Comparison of ENCODE assay signal across 31 cellular contexts in the genomic region with DNA sequence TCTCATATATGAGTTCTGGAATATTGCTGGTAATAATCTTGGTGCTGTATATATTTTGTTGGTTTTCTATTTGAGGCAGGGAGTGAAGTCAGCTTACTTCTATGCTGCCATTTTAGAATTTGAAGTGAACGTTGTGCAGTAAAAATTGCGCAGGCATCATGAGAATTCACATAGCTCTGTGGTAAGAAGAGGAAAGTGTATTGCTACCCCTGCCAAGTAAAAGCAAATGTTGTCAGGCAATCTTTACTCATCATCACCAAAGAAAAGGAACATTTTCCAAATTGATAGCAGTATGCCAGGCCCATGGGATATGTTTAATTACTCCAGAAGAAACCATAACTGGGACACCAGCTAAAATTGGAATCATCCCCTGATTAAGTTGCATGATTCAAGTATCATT.
"Had no signal": no experiment of that assay in that cellular context is flagged by ENCODE, and none has a peak within 500 bp of the region (broad histone marks: within the 10 kb centered on the region; RNA-seq: fewer than 3 reads in every experiment).

No MANE protein-coding gene starts in this region.

- DNase-seq: activated B cell treated with CpG ODN at 0.5 μM for 24 hours; activated CD4-positive, alpha-beta memory T cell treated with anti-CD3 and anti-CD28 coated beads for 36 hours; activated CD4-positive, alpha-beta T cell treated with anti-CD3 and anti-CD28 coated beads for 36 hours; activated CD4-positive, alpha-beta T cell treated with anti-CD3 and anti-CD28 coated beads, Interleukin-2, amount 10 ng/mL, durations not matched to agents 24 days and 14 days; activated CD8-positive, alpha-beta memory T cell treated with anti-CD3 and anti-CD28 coated beads, Interleukin-2, amount 10 ng/mL, durations not matched to agents 7 days and 5 days; activated CD8-positive, alpha-beta memory T cell treated with anti-CD3 and anti-CD28 coated beads, Interleukin-2, amount 50 U/mL, for 4 hours; activated CD8-positive, alpha-beta T cell treated with anti-CD3 and anti-CD28 coated beads, Interleukin-2, amount 10 ng/mL, durations not matched to agents 7 days and 5 days; activated effector memory CD4-positive, alpha-beta T cell treated with anti-CD3 and anti-CD28 coated beads, Interleukin-2, amount 50 U/mL, for 16 hours; activated naive CD4-positive, alpha-beta T cell treated with anti-CD3 and anti-CD28 coated beads for 36 hours; activated naive CD8-positive, alpha-beta T cell treated with anti-CD3 and anti-CD28 coated beads for 36 hours; activated naive CD8-positive, alpha-beta T cell treated with anti-CD3 and anti-CD28 coated beads, Interleukin-2, amount 50 U/mL, for 24 hours; activated T-cell treated with anti-CD3 and anti-CD28 coated beads, Interleukin-2, amount 50 U/mL, for 1 hour; activated T-cell treated with anti-CD3 and anti-CD28 coated beads, Interleukin-2, amount 50 U/mL, for 48 hours; adrenal gland; amygdala; aorta; body of pancreas; caudate nucleus; cortex of kidney; dermis blood vessel endothelial cell; effector CD4-positive, alpha-beta T cell; effector memory CD8-positive, alpha-beta T cell; erythroblast; foreskin keratinocyte; gastrocnemius medialis; glutamatergic neuron; heart left ventricle; T1000; WERI-Rb-1 had no signal

- H3K27ac ChIP-seq: adrenal gland, body of pancreas, esophagus muscularis mucosa, foreskin keratinocyte, gastrocnemius medialis, heart left ventricle, WERI-Rb-1 had no signal

- H3K9me3 ChIP-seq: adrenal gland, body of pancreas, gastrocnemius medialis had no signal

- H3K36me3 ChIP-seq: adrenal gland, esophagus muscularis mucosa, gastrocnemius medialis, heart left ventricle, WERI-Rb-1 had no signal

- ATAC-seq: activated CD4-positive, alpha-beta T cell treated with anti-CD3 and anti-CD28 coated beads for 36 hours; activated CD4-positive, CD25-positive, alpha-beta regulatory T cell treated with anti-CD3 and anti-CD28 coated beads, Interleukin-2, amount 50 U/mL, for 24 hours; activated CD8-positive, alpha-beta memory T cell treated with anti-CD3 and anti-CD28 coated beads, Interleukin-2, amount 10 ng/mL, durations not matched to agents 7 days and 5 days; activated CD8-positive, alpha-beta T cell treated with anti-CD3 and anti-CD28 coated beads, Interleukin-2, amount 10 ng/mL, durations not matched to agents 7 days and 5 days; activated naive CD8-positive, alpha-beta T cell treated with anti-CD3 and anti-CD28 coated beads, Interleukin-2, amount 50 U/mL, for 24 hours; body of pancreas; effector memory CD8-positive, alpha-beta T cell; foreskin keratinocyte; gastrocnemius medialis; heart left ventricle had no signal

- H3K4me1 ChIP-seq: adrenal gland, body of pancreas, esophagus muscularis mucosa, foreskin keratinocyte, gastrocnemius medialis, heart left ventricle had no signal

- H3K4me3 ChIP-seq: adrenal gland, body of pancreas, esophagus muscularis mucosa, gastrocnemius medialis, heart left ventricle had no signal
